In genomic region chr2:242079792-242080191, GRCh38 we compare ENCODE assay signal across 6 cellular contexts.
A peak's percentile ranks its signal among the peaks of the same experiment; 100 is the strongest.
DNase-seq lines count a peak whose midpoint lies in the region; ATAC-seq and TF ChIP-seq lines count a peak whose summit lies in the region.
"Not testable (repeated sequence)": the region's sequence is repeated elsewhere in the genome, so short reads cannot be mapped to it uniquely, and the experiment has no call there.

No MANE protein-coding gene starts in this region.

- H3K4me3 Mint-ChIP-seq in neural crest cell; progenitor cell of endocrine pancreas (ENCODE audit: low read depth): not testable (repeated sequence)

- 43 to 54% methylated on average over 7 of the region's 7 CpGs for WGBS in body of pancreas, 2 donors
- 88% methylated on average over 7 of the region's 7 CpGs for WGBS in hepatocyte (ENCODE audit: low lambda C conversion rate, missing lambda C conversion rate)
- 88% methylated on average over 7 of the region's 7 CpGs for WGBS in liver

- H2AFZ ChIP-seq in hepatocyte = not testable (repeated sequence)

- H3K9ac ChIP-seq in liver (ENCODE audit: low read depth in 1 of 2, low read length in 2 of 2) = not testable (repeated sequence)

- intact Hi-C loops in body of pancreas (cut with DNase I); left ventricle myocardium inferior (cut with micrococcal nuclease): not testable (repeated sequence)

- H4K20me1 ChIP-seq in hepatocyte (ENCODE audit: insufficient read depth, poor library complexity, severe bottlenecking) = not testable (repeated sequence)

- peak overlapping the region; percentile 12 for H3K27ac Mint-ChIP-seq in neural crest cell (ENCODE audit: unreplicated experiment)
- H3K27ac Mint-ChIP-seq in progenitor cell of endocrine pancreas = peak overlapping the region; percentile 93

- peak; percentile 16 for ATAC-seq in body of pancreas

- H3K9me2 ChIP-seq in hepatocyte (replicated peaks; ENCODE audit: insufficient read depth) = not testable (repeated sequence)

- not testable (repeated sequence) for H3K36me3 ChIP-seq in body of pancreas (replicated peaks in 1 of 2; ENCODE audit: insufficient read depth in 1 of 2, low read depth in 2 of 2); left ventricle myocardium inferior; hepatocyte (replicated peaks; ENCODE audit: insufficient read depth, low read depth); liver (ENCODE audit: control insufficient read depth in 4 of 4, insufficient read depth in 3 of 4, low read depth in 1 of 4, low read length in 3 of 4)

- not testable (repeated sequence) for TF ChIP-seq CTCF in body of pancreas (IDR thresholded peaks at IDR 0.05); left ventricle myocardium inferior (IDR thresholded peaks at IDR 0.05; ENCODE audit: borderline replicate concordance); hepatocyte (IDR thresholded peaks at IDR 0.05; ENCODE audit: poor library complexity); liver (IDR thresholded peaks at IDR 0.05; ENCODE audit: low read depth, low read length, missing input control); neural crest cell (conservative IDR thresholded peaks at IDR 0.05); progenitor cell of endocrine pancreas (IDR thresholded peaks at IDR 0.05; ENCODE audit: unreplicated experiment)

- peak in 3 of 4 donors; percentile 52 to 66 (median 60) for DNase-seq in body of pancreas
- DNase-seq in left ventricle myocardium inferior; hepatocyte (ENCODE audit: low spot score); neural crest cell (ENCODE audit: low read depth, low spot score); progenitor cell of endocrine pancreas (ENCODE audit: low spot score, unreplicated experiment): not testable (repeated sequence)

- not testable (repeated sequence) for TF ChIP-seq RAD21 in liver (IDR thresholded peaks at IDR 0.05)

- H3K36me3 Mint-ChIP-seq in neural crest cell (ENCODE audit: low read depth); progenitor cell of endocrine pancreas (ENCODE audit: insufficient read depth): not testable (repeated sequence)

- not testable (repeated sequence) for H3K9me3 ChIP-seq in body of pancreas; left ventricle myocardium inferior (replicated peaks); hepatocyte (ENCODE audit: low read depth); liver (ENCODE audit: control insufficient read depth in 4 of 4, low read length in 3 of 4)

- peak overlapping the region; percentile 85 to 94 (median 94) for H3K27ac ChIP-seq in body of pancreas
- peak overlapping the region; percentile 79 for H3K27ac ChIP-seq in left ventricle myocardium inferior (replicated peaks)
- peak overlapping the region; percentile 96 for H3K27ac ChIP-seq in hepatocyte
- peak overlapping the region; percentile 63 to 89 for H3K27ac ChIP-seq in liver (ENCODE audit: low read depth in 1 of 2, low read length in 2 of 2)

- H3K4me1 ChIP-seq in body of pancreas = peaks cover 40% of the 10 kb centered on the region
- peaks cover 27% of the 10 kb centered on the region for H3K4me1 ChIP-seq in left ventricle myocardium inferior
- peaks cover 26% of the 10 kb centered on the region for H3K4me1 ChIP-seq in hepatocyte (ENCODE audit: insufficient read depth)
- peaks cover 8 to 32% (median 21%) of the 10 kb centered on the region in 4 donors for H3K4me1 ChIP-seq in liver (ENCODE audit: control insufficient read depth in 4 of 4, insufficient read depth in 4 of 4, low read length in 3 of 4)

- peaks cover 43% of the 10 kb centered on the region for H3K27me3 Mint-ChIP-seq in neural crest cell (ENCODE audit: low read depth)
- H3K27me3 Mint-ChIP-seq in progenitor cell of endocrine pancreas = not testable (repeated sequence)

- not testable (repeated sequence) for TF ChIP-seq POLR2A in body of pancreas (IDR thresholded peaks at IDR 0.05)

- H3K9me3 Mint-ChIP-seq in neural crest cell; progenitor cell of endocrine pancreas (ENCODE audit: low read depth): not testable (repeated sequence)

- not testable (repeated sequence) for H3K4me2 ChIP-seq in hepatocyte

- H3K79me2 ChIP-seq in hepatocyte = not testable (repeated sequence)

- H3K4me1 Mint-ChIP-seq in neural crest cell = not testable (repeated sequence)
- peaks cover 17% of the 10 kb centered on the region for H3K4me1 Mint-ChIP-seq in progenitor cell of endocrine pancreas (ENCODE audit: low read depth)

- not testable (repeated sequence) for H3K4me3 ChIP-seq in body of pancreas; left ventricle myocardium inferior; hepatocyte; liver (ENCODE audit: low read depth in 1 of 3, low read length in 3 of 3)

- not testable (repeated sequence) for H3K27me3 ChIP-seq in body of pancreas; hepatocyte; liver (ENCODE audit: control insufficient read depth in 4 of 4, insufficient read depth in 4 of 4, low read length in 3 of 4)
- H3K27me3 ChIP-seq in left ventricle myocardium inferior (ENCODE audit: low read depth) = peaks cover 13% of the 10 kb centered on the region
